Comparison of ENCODE assay signal across 28 cellular contexts in genomic region chr10:70555371-70555770, GRCh38. TPM values are rescaled to one million over a fixed set of nuclear protein-coding genes. Genes with fewer than 3 reads are reported as not detected.
"Had no signal": no experiment of that assay in that cellular context is flagged by ENCODE, and none has a peak within 500 bp of the region (broad histone marks: within the 10 kb centered on the region; RNA-seq: fewer than 3 reads in every experiment).

No MANE protein-coding gene starts in this region.

- ATAC-seq: effector memory CD8-positive, alpha-beta T cell; left lobe of liver; mucosa of descending colon; natural killer cell treated with Interleukin-12 subunit alpha and Interleukin-12 subunit beta and Interleukin-15 and Interleukin-18, amount 100 ng/mL, for 72 hours; stimulated activated naive B cell treated with anti-CD40 and anti-IgM and Interleukin-4, amounts not matched to agents 10 μg/mL and 1 μg/mL and 100 μg/mL, for 72 hours had no signal

- H3K9ac ChIP-seq: parathyroid adenoma had no signal

- H3K4me3 ChIP-seq: esophagus squamous epithelium, mucosa of descending colon, prostate gland, right atrium auricular region, skin epidermis, suprapubic skin, transverse colon, vagina had no signal

- H3K36me3 ChIP-seq: neutrophil, prostate gland, right atrium auricular region, transverse colon, vagina had no signal

- FAIRE-seq: endometrium, frontal cortex had no signal

- DNase-seq: cortex of kidney; effector memory CD8-positive, alpha-beta T cell; erythroblast; esophagus squamous epithelium; hypothalamus; immature natural killer cell; islet precursor cell; mesenchymal stem cell; mucosa of descending colon; naive B cell; stimulated activated CD4-positive, alpha-beta T cell treated with anti-CD3 and anti-CD28 coated beads, Interleukin-15, amount 100 ng/mL, for 24 hours; stimulated activated CD4-positive, alpha-beta T cell treated with anti-CD3 and anti-CD28 coated beads, Interleukin-2, amount 100 ng/mL, for 48 hours; stimulated activated naive B cell treated with anti-CD40 and anti-IgM and Interleukin-4, amounts not matched to agents 10 μg/mL and 1 μg/mL and 100 μg/mL, for 72 hours; transverse colon had no signal

- H3K27ac ChIP-seq: esophagus squamous epithelium, neutrophil, parathyroid adenoma, prostate gland, right atrium auricular region, skin epidermis, suprapubic skin, transverse colon, vagina had no signal

- H3K9me3 ChIP-seq: esophagus squamous epithelium, mucosa of descending colon, neutrophil, prostate gland, right atrium auricular region, suprapubic skin, transverse colon, vagina had no signal

- H3K27me3 ChIP-seq: esophagus squamous epithelium, neutrophil, right atrium auricular region, suprapubic skin, transverse colon, vagina had no signal

- H3K4me1 ChIP-seq: prostate gland had no signal

RNA-seq across cellular contexts. Expression of gene PRF1, which starts 47.2 kb away (rescaled TPM):
- total RNA-seq: dermis microvascular lymphatic vessel endothelial cell, frontal cortex, lung microvascular endothelial cell, neural crest cell had no signal
